18 cellular contexts compared by ENCODE assay signal in genomic region chr22:47794851-47795250, GRCh38.
A peak's percentile ranks its signal among the peaks of the same experiment; 100 is the strongest.
DNase-seq lines count a peak whose midpoint lies in the region; TF ChIP-seq lines count a peak whose summit lies in the region.
"Had no signal": no experiment of that assay in that cellular context is flagged by ENCODE, and none has a peak within 500 bp of the region (broad histone marks: within the 10 kb centered on the region; RNA-seq: fewer than 3 reads in every experiment).

No MANE protein-coding gene starts in this region.

- no peaks in the 10 kb centered on the region for H3K27me3 ChIP-seq in endodermal cell (ENCODE audit: control insufficient read depth, insufficient read depth, low read length, poor library complexity, severe bottlenecking)

- no peaks in the 10 kb centered on the region for H3K4me1 ChIP-seq in endodermal cell (ENCODE audit: control insufficient read depth, insufficient read depth, low read length)

- H3K4me3 ChIP-seq in endodermal cell (ENCODE audit: low read length): no peak overlapping the region

- TF ChIP-seq CTCF in endodermal cell (conservative IDR thresholded peaks at IDR 0.05) (no peak), GM13977 (IDR thresholded peaks at IDR 0.05; ENCODE audit: extremely low read depth, insufficient read depth, missing control alignments) (no peak)

- no peaks in the 10 kb centered on the region for H3K36me3 ChIP-seq in endodermal cell (ENCODE audit: control insufficient read depth, insufficient read depth, low read length)

- no peak overlapping the region for H3K9ac ChIP-seq in endodermal cell (ENCODE audit: extremely low read depth, low read length, poor library complexity, severe bottlenecking)

- no peak overlapping the region for H3K27ac Mint-ChIP-seq in endodermal cell
- H3K27ac Mint-ChIP-seq: IgD-negative memory B cell had no signal

- H3K36me3 Mint-ChIP-seq in endodermal cell (ENCODE audit: low read depth): peaks cover 4% of the 10 kb centered on the region

- peak; percentile 43 for DNase-seq in activated CD8-positive, alpha-beta memory T cell treated with anti-CD3 and anti-CD28 coated beads for 24 hours
- no peak for DNase-seq in activated CD8-positive, alpha-beta memory T cell treated with anti-CD3 and anti-CD28 coated beads, Interleukin-2, amount 50 U/mL, for 4 hours
- DNase-seq in endodermal cell (peak; percentile 7), mesenteric fat pad (ENCODE audit: low spot score) (peak; percentile 64), NCI-H2227 treated with DMSO at 0.1 percent for 48 hours (lab: John Stamatoyannopoulos, UW) (no peak), GM13977 (ENCODE audit: low spot score) (no peak), T-helper 9 cell (no peak)
- DNase-seq: AML-193, C1 segment of cervical spinal cord, EL, NCI-H1105, NCI-H146, NCI-H2029, NCI-H226, NCI-H510A treated with DMSO at 0.1 percent for 48 hours, NCI-H748 treated with DMSO at 0.1 percent for 48 hours, SIG-M5 had no signal

- no peaks in the 10 kb centered on the region for H3K4me1 Mint-ChIP-seq in endodermal cell
- H3K4me1 Mint-ChIP-seq: IgD-negative memory B cell had no signal

- peaks cover 22% of the 10 kb centered on the region for H3K9me3 Mint-ChIP-seq in endodermal cell

- H3K27ac ChIP-seq in endodermal cell (ENCODE audit: low read depth, low read length): no peak overlapping the region

- no peak overlapping the region for H3K4me3 Mint-ChIP-seq in endodermal cell

- H3K9me3 ChIP-seq in endodermal cell (ENCODE audit: control insufficient read depth, low read length): peaks cover 14% of the 10 kb centered on the region

- peaks cover 2% of the 10 kb centered on the region for H3K27me3 Mint-ChIP-seq in endodermal cell (ENCODE audit: insufficient read depth)

- WGBS in endodermal cell (ENCODE audit: insufficient coverage in 1 of 2, insufficient read length in 1 of 2), 2 experiments: 92 to 94% methylated on average over 9 to 10 of the region's 10 CpGs

- in situ Hi-C loops in GM13977 (cut with MboI; ENCODE audit: low pct_unique_long_range_greater_than_20kb, low sequenced_read_pairs, unreplicated experiment): no loop called here

Comparison
In these comparisons a context has a peak if more than half of its experiments do, and no peak if none do; other contexts are left out.
1. DNase-seq: peak in activated CD8-positive, alpha-beta memory T cell treated with anti-CD3 and anti-CD28 coated beads for 24 hours (single experiment), endodermal cell (single experiment) and mesenteric fat pad (single experiment); none in activated CD8-positive, alpha-beta memory T cell treated with anti-CD3 and anti-CD28 coated beads, Interleukin-2, amount 50 U/mL, for 4 hours (single experiment), NCI-H2227 treated with DMSO at 0.1 percent for 48 hours (single experiment), GM13977 (single experiment) and T-helper 9 cell (single experiment).